1 cellular context compared by ENCODE assay signal in the genomic region with DNA sequence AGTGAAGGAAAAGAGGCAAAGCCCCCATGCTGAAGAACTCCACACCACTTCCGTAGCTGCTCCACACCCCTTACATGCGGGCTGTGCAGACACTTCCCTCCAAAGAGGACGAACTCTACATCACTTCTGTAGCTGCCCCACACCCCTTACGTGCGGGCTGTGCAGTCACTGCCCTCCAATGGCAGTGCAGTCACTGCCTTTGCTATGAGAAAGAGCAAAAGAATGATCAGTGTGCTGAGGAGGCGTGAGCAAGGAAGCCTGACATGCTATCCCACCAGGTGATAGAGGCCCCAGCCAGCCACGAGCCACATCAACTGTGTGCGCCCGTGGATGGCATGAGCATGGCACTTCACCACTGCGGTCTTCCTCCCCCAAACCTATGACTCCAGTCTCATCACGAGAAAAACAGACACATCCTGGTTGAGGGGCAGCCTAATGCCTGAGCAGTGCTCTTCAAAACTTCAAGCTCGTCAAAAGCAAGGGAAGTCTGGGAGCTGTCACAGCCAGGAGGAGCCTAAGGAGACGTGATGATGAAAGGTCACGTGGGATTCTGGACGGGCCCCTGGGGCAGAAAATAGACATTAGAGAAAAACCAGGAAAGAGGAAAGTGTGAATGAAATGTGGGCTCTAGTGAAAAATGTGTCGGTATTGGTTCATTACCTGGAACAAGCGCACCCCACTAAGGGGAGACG.
TF ChIP-seq lines count a peak whose summit lies in the region.

No MANE protein-coding gene starts in this region.

TF ChIP-seq in IMR-90, 13 proteins besides CTCF, POLR2A, EP300 and RAD21:
- TF ChIP-seq RCOR1 (IDR thresholded peaks at IDR 0.05; ENCODE audit: insufficient replicate concordance, low read length) (no peak), SMC3 (IDR thresholded peaks at IDR 0.05; ENCODE audit: low read depth, low read length) (no peak), RFX5 (IDR thresholded peaks at IDR 0.05; ENCODE audit: low read depth, low read length) (no peak), CEBPB (IDR thresholded peaks at IDR 0.05; ENCODE audit: low read depth, low read length) (no peak), USF2 (IDR thresholded peaks at IDR 0.05; ENCODE audit: low read depth, low read length) (no peak), CHD1 (IDR thresholded peaks at IDR 0.05; ENCODE audit: low read depth, low read length) (no peak), BHLHE40 (IDR thresholded peaks at IDR 0.05; ENCODE audit: low read depth, low read length) (no peak), FOS (IDR thresholded peaks at IDR 0.05; ENCODE audit: low read depth, low read length) (no peak), MAZ (IDR thresholded peaks at IDR 0.05; ENCODE audit: borderline replicate concordance, low read depth, low read length) (no peak)
- TF ChIP-seq, protein P1, sequence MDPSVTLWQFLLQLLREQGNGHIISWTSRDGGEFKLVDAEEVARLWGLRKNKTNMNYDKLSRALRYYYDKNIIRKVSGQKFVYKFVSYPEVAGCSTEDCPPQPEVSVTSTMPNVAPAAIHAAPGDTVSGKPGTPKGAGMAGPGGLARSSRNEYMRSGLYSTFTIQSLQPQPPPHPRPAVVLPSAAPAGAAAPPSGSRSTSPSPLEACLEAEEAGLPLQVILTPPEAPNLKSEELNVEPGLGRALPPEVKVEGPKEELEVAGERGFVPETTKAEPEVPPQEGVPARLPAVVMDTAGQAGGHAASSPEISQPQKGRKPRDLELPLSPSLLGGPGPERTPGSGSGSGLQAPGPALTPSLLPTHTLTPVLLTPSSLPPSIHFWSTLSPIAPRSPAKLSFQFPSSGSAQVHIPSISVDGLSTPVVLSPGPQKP (IDR thresholded peaks at IDR 0.05; ENCODE audit: borderline replicate concordance, low read depth, low read length), result no peak
